In genomic region chr15:81338422-81339007, GRCh38 we compare ENCODE assay signal across 12 cellular contexts. TPM values are rescaled to one million over a fixed set of nuclear protein-coding genes. Genes with fewer than 3 reads are reported as not detected.
DNase-seq lines count a peak whose midpoint lies in the region; ATAC-seq and TF ChIP-seq lines count a peak whose summit lies in the region.
"Had no signal": no experiment of that assay in that cellular context is flagged by ENCODE, and none has a peak within 500 bp of the region (broad histone marks: within the 10 kb centered on the region; RNA-seq: fewer than 3 reads in every experiment).

No MANE protein-coding gene starts in this region.

- H3K4me1 Mint-ChIP-seq in activated T-cell treated with anti-CD3 and anti-CD28 coated beads, Interleukin-2, amount 50 U/mL, for 4 hours (ENCODE audit: low read depth), result peaks cover 3% of the 10 kb centered on the region

- H3K4me2 ChIP-seq in SK-N-SH (peak overlapping the region; percentile 27), mesendoderm (ENCODE audit: low read length) (no peak overlapping the region)

- DNase-seq in GM04504 (ENCODE audit: low read depth) (peak; percentile 94), SK-N-SH (no peak), foreskin fibroblast (peak; percentile 84 to 89), gastrocnemius medialis (peak; percentile 32 to 63), GDM1 (lab: John Stamatoyannopoulos, UW) (no peak), Peyer's patch (no peak), mesendoderm (no peak)
- no peak for DNase-seq in activated T-cell treated with anti-CD3 and anti-CD28 coated beads, Interleukin-2, amount 50 U/mL, for 4 hours
- DNase-seq: activated naive CD4-positive, alpha-beta T cell treated with anti-CD3 and anti-CD28 coated beads, Interleukin-2, amount 50 U/mL, for 16 hours; Kasumi-1; stimulated activated CD4-positive, alpha-beta T cell treated with anti-CD3 and anti-CD28 coated beads, Interleukin-4, amount 100 ng/mL, for 1 hour had no signal

- 13% methylated on average over 8 of the region's 8 CpGs for WGBS in SK-N-SH (ENCODE audit: low lambda C conversion rate)
- WGBS in mesendoderm (ENCODE audit: extremely low coverage, insufficient coverage, low lambda C conversion rate), result no CpG with 5 or more reads among the region's 8 CpGs

- H3K4ac ChIP-seq in mesendoderm (ENCODE audit: low read depth, low read length), result no peak overlapping the region

- H4K5ac ChIP-seq in mesendoderm (ENCODE audit: low read length), result no peak overlapping the region

- peaks cover 2% of the 10 kb centered on the region for H3K27me3 Mint-ChIP-seq in activated T-cell treated with anti-CD3 and anti-CD28 coated beads, Interleukin-2, amount 50 U/mL, for 4 hours (ENCODE audit: low read depth)

- H4K20me1 ChIP-seq in SK-N-SH (ENCODE audit: insufficient read depth), result 0 out of 2 replicates have a peak, but pooled peaks cover 9% of the 10 kb centered on the region

- no peak for TF ChIP-seq RAD21 in SK-N-SH (IDR thresholded peaks at IDR 0.05; ENCODE audit: low read length)

- H4K8ac ChIP-seq in mesendoderm (ENCODE audit: low read depth, low read length), result no peak overlapping the region

- H3K4me1 ChIP-seq in SK-N-SH (ENCODE audit: control insufficient read depth in 1 of 2, insufficient read depth in 2 of 2, low read depth in 1 of 2, low read length in 1 of 2), result peaks cover 0 to 12% of the 10 kb centered on the region in 2 experiments; a peak in 2 of 4 replicates
- H3K4me1 ChIP-seq in gastrocnemius medialis, result peaks cover 0 to 6% of the 10 kb centered on the region in 2 donors
- H3K4me1 ChIP-seq in Peyer's patch, result peaks cover 0 to 9% (median 0%) of the 10 kb centered on the region in 4 donors
- no peaks in the 10 kb centered on the region for H3K4me1 ChIP-seq in mesendoderm (ENCODE audit: control insufficient read depth, low read depth, low read length)

- H3K9me3 Mint-ChIP-seq in activated T-cell treated with anti-CD3 and anti-CD28 coated beads, Interleukin-2, amount 50 U/mL, for 4 hours, result no peaks in the 10 kb centered on the region

- H3K4me3 Mint-ChIP-seq in activated T-cell treated with anti-CD3 and anti-CD28 coated beads, Interleukin-2, amount 50 U/mL, for 4 hours, result no peak overlapping the region

- POLR2A ChIA-PET in SK-N-SH (lab: Yijun Ruan, JAX), result interaction anchor here (0.9 kb wide), 1 partner anchor 108 kb away, joined by 3 read pairs; no protein-coding TSS in a partner anchor

- no peak overlapping the region for H3K9ac ChIP-seq in SK-N-SH
- H3K9ac ChIP-seq in mesendoderm (ENCODE audit: low read length), result no peak overlapping the region

- H3K9me2 ChIP-seq in SK-N-SH, result no peaks in the 10 kb centered on the region

- H3K9me3 ChIP-seq in SK-N-SH (no peaks in the 10 kb centered on the region), gastrocnemius medialis (no peaks in the 10 kb centered on the region), Peyer's patch (no peaks in the 10 kb centered on the region)

- H3K23ac ChIP-seq in mesendoderm (ENCODE audit: low read length), result no peak overlapping the region

- H2BK5ac ChIP-seq in mesendoderm (ENCODE audit: low read length), result no peak overlapping the region

- no peaks in the 10 kb centered on the region for H3K36me3 Mint-ChIP-seq in activated T-cell treated with anti-CD3 and anti-CD28 coated beads, Interleukin-2, amount 50 U/mL, for 4 hours (ENCODE audit: insufficient read depth)

- ATAC-seq in gastrocnemius medialis, result peak; percentile 73 to 80
- no peak for ATAC-seq in activated T-cell treated with anti-CD3 and anti-CD28 coated beads, Interleukin-2, amount 50 U/mL, for 4 hours

- intact Hi-C loops in gastrocnemius medialis (cut with DNase I; ENCODE audit: low total_unique reads), result loop anchor here (5.0 kb wide), 1 partner anchor 61 kb away; no protein-coding TSS in a partner anchor

- no peaks in the 10 kb centered on the region for H3K79me1 ChIP-seq in mesendoderm (ENCODE audit: low read length)

- H3K4me3 ChIP-seq in SK-N-SH (ENCODE audit: low read depth in 2 of 2, low read length in 1 of 2) (no peak overlapping the region), foreskin fibroblast (ENCODE audit: low read depth in 1 of 2, low read length in 2 of 2) (no peak overlapping the region), gastrocnemius medialis (no peak overlapping the region), Peyer's patch (no peak overlapping the region), mesendoderm (ENCODE audit: low read length) (no peak overlapping the region)

- TF ChIP-seq EP300 in SK-N-SH (IDR thresholded peaks at IDR 0.05; ENCODE audit: borderline replicate concordance in 1 of 2, low read depth in 1 of 2, low read length in 1 of 2), result peak; percentile 29 to 75; a peak in 2 of 4 replicates

- no peak overlapping the region for H2BK120ac ChIP-seq in mesendoderm (ENCODE audit: low read depth, low read length)

- H2AFZ ChIP-seq in SK-N-SH (ENCODE audit: low read depth), result no peak overlapping the region

- no peak overlapping the region for H3K56ac ChIP-seq in mesendoderm (ENCODE audit: low read length)

- H3K36me3 ChIP-seq in SK-N-SH (replicated peaks in 1 of 2; ENCODE audit: control insufficient read depth in 1 of 2, insufficient read depth in 2 of 2, low read length in 1 of 2) (no peaks in the 10 kb centered on the region), gastrocnemius medialis (no peaks in the 10 kb centered on the region), Peyer's patch (no peaks in the 10 kb centered on the region), mesendoderm (ENCODE audit: control insufficient read depth, insufficient read depth, low read length) (no peaks in the 10 kb centered on the region)

- no peaks in the 10 kb centered on the region; the same call in 1 of the 2 replicates for H3K27me3 ChIP-seq in SK-N-SH (ENCODE audit: insufficient read depth)
- no peaks in the 10 kb centered on the region for H3K27me3 ChIP-seq in gastrocnemius medialis
- no peaks in the 10 kb centered on the region for H3K27me3 ChIP-seq in Peyer's patch
- H3K27me3 ChIP-seq in mesendoderm (ENCODE audit: insufficient read depth, low read length, poor library complexity), result no peaks in the 10 kb centered on the region

- no peak overlapping the region for H3K18ac ChIP-seq in mesendoderm (ENCODE audit: low read length)

- TF ChIP-seq CTCF in SK-N-SH (IDR thresholded peaks at IDR 0.05) (no peak), foreskin fibroblast (IDR thresholded peaks at IDR 0.05; ENCODE audit: low read depth, low read length) (no peak), gastrocnemius medialis (IDR thresholded peaks at IDR 0.05 in 4 of 5, conservative IDR thresholded peaks at IDR 0.05 in 1 of 5) (no peak), Peyer's patch (IDR thresholded peaks at IDR 0.05) (no peak)

- no peak overlapping the region for H2AK5ac ChIP-seq in mesendoderm (ENCODE audit: low read length)

- no peak for TF ChIP-seq POLR2A in gastrocnemius medialis (IDR thresholded peaks at IDR 0.05)
- no peak for TF ChIP-seq POLR2A in Peyer's patch (IDR thresholded peaks at IDR 0.05)

- CTCF ChIA-PET in SK-N-SH (lab: Yijun Ruan, JAX), result interaction anchor here (1.7 kb wide), 1 partner anchor 63 kb away, joined by 5 read pairs; no protein-coding TSS in a partner anchor

- H2BK15ac ChIP-seq in mesendoderm (replicated peaks; ENCODE audit: low read depth), result no peak overlapping the region

- H3K27ac ChIP-seq in SK-N-SH (ENCODE audit: low read depth in 2 of 2, low read length in 1 of 2) (no peak overlapping the region), gastrocnemius medialis (peak overlapping the region in 3 of 4 donors; percentile 31 to 47 (median 38)), Peyer's patch (no peak overlapping the region), mesendoderm (ENCODE audit: low read depth, low read length) (no peak overlapping the region)

- H3K79me2 ChIP-seq in SK-N-SH (ENCODE audit: insufficient read depth) (no peaks in the 10 kb centered on the region), mesendoderm (ENCODE audit: control insufficient read depth, insufficient read depth, low read length) (no peaks in the 10 kb centered on the region)

- H3F3A ChIP-seq in SK-N-SH (replicated peaks; ENCODE audit: insufficient read depth), result peaks cover 12% of the 10 kb centered on the region

- in situ Hi-C loops in gastrocnemius medialis (cut with MboI; ENCODE audit: low sequenced_read_pairs in 4 of 4), result loop anchor here in 1 of 4 donors (10.0 kb wide), 1 partner anchor 64 kb away; no protein-coding TSS in a partner anchor

TF ChIP-seq in SK-N-SH, 30 proteins besides CTCF, POLR2A, EP300 and RAD21 (continues in another document):
- no peak for TF ChIP-seq SMC3 (IDR thresholded peaks at IDR 0.05; ENCODE audit: low read depth, low read length)
- TF ChIP-seq RFX5 (IDR thresholded peaks at IDR 0.05; ENCODE audit: low read length), result no peak
- peak; percentile 41; the same call in 1 of the 2 replicates for TF ChIP-seq USF1 (IDR thresholded peaks at IDR 0.05; ENCODE audit: borderline replicate concordance, low read depth)
- peak; percentile 33; the same call in 1 of the 2 replicates for TF ChIP-seq MEF2A (IDR thresholded peaks at IDR 0.05; ENCODE audit: borderline replicate concordance, low read depth)
- peak; percentile 17; the same call in 1 of the 2 replicates for TF ChIP-seq MAX (IDR thresholded peaks at IDR 0.05; ENCODE audit: low read depth)
- TF ChIP-seq SIN3A (IDR thresholded peaks at IDR 0.05; ENCODE audit: borderline replicate concordance, low read depth, low read length), result peak; percentile 80; the same call in 1 of the 2 replicates

RNA-seq across cellular contexts. Expression of gene STARD5, which starts 14.6 kb away (rescaled TPM):
- polyA plus RNA-seq in SK-N-SH (2012; rRNA removed), result 1.6 and 3.2 TPM in 2 replicates
- polyA plus RNA-seq in SK-N-SH (2012; cell fraction: cytosol; rRNA removed), result 1.0 and 1.4 TPM in 2 replicates
- polyA plus RNA-seq in SK-N-SH (2012; cell fraction: nucleus; rRNA removed), result 5.7 and 6.5 TPM in 2 replicates
- total RNA-seq in gastrocnemius medialis, result 1 to 10 TPM in 1 of 4 donors, under 1 TPM in 3; 0.36 to 1.7 (median 0.63) TPM
- total RNA-seq in activated T-cell treated with anti-CD3 and anti-CD28 coated beads, Interleukin-2, amount 50 U/mL, for 4 hours, result 1 to 10 TPM; 2.8 to 5.3 (median 3.7) TPM
- 10 to 100 TPM; 37.8 to 39.6 (median 38.7) TPM for total RNA-seq in Peyer's patch
- polyA plus RNA-seq in mesendoderm (2013, experiment 1 of 2), result 0.74 TPM
- 0.87 TPM for polyA plus RNA-seq in mesendoderm (2013, experiment 2 of 2)

RNA-seq across cellular contexts. Expression of gene TMC3, which starts 35.5 kb away (rescaled TPM):
- polyA plus RNA-seq in SK-N-SH (2012; rRNA removed), result not detected in 2 replicates
- polyA plus RNA-seq in SK-N-SH (2012; cell fraction: cytosol; rRNA removed), result not detected in 2 replicates
- polyA plus RNA-seq in SK-N-SH (2012; cell fraction: nucleus; rRNA removed), result not detected in 2 replicates
- not detected for total RNA-seq in gastrocnemius medialis
- total RNA-seq in activated T-cell treated with anti-CD3 and anti-CD28 coated beads, Interleukin-2, amount 50 U/mL, for 4 hours, result not detected
- not detected for total RNA-seq in Peyer's patch
- polyA plus RNA-seq in mesendoderm (2013, experiment 1 of 2), result not detected
- polyA plus RNA-seq in mesendoderm (2013, experiment 2 of 2), result not detected
- total RNA-seq: T-helper 2 cell treated with Interferon-gamma antibody and Interleukin-4, amounts not matched to agents 100 ng/mL and 5 ng/mL, for 36 hours had no signal

Comparison
In these comparisons a context has a peak if more than half of its experiments do, and no peak if none do; other contexts are left out.
1. DNase-seq: peak in GM04504 (single experiment), foreskin fibroblast (2 of 2) and gastrocnemius medialis (2 of 2); none in SK-N-SH (single experiment), activated T-cell treated with anti-CD3 and anti-CD28 coated beads, Interleukin-2, amount 50 U/mL, for 4 hours (single experiment), GDM1 (single experiment), Peyer's patch (0 of 3) and mesendoderm (single experiment).
2. H3K27ac ChIP-seq: peak in gastrocnemius medialis (3 of 4); none in SK-N-SH (0 of 2), Peyer's patch (0 of 4) and mesendoderm (single experiment).
3. ATAC-seq: peak in gastrocnemius medialis (2 of 2); none in activated T-cell treated with anti-CD3 and anti-CD28 coated beads, Interleukin-2, amount 50 U/mL, for 4 hours (0 of 2).
4. RNA of gene STARD5, which starts 14.6 kb away (total RNA-seq): 37.8 to 39.6 TPM in Peyer's patch; 2.8 to 5.3 TPM in activated T-cell treated with anti-CD3 and anti-CD28 coated beads, Interleukin-2, amount 50 U/mL, for 4 hours and 0.36 to 1.7 TPM in gastrocnemius medialis; every median in the first group is over 4 times any median in the second.